ENCODE assay signal across 8 cellular contexts in the genomic region with DNA sequence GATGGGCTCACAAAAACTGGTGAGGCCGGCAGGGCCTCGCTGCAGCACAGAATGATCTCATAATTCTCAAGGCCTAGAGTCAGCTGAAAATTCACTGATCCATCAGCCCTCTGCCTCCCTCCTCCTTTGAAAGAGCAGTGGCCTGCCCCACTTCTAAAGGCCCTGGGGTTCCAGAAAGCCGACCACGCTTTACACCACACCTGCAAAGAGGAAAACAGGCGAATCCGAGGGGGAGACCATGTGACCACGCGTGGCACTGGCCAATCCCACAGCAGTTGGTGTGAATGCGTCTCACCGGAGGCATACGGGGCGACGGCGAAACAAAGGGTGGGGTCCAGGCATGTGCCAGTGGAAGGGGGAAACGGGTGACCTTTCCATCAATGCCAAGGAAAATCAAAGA.
DNase-seq lines count a peak whose midpoint lies in the region; ATAC-seq and TF ChIP-seq lines count a peak whose summit lies in the region.
"Not testable (repeated sequence)": the region's sequence is repeated elsewhere in the genome, so short reads cannot be mapped to it uniquely, and the experiment has no call there.

No MANE protein-coding gene starts in this region.

- not testable (repeated sequence) for H3K27me3 Mint-ChIP-seq in activated T-cell treated with anti-CD3 and anti-CD28 coated beads, Interleukin-2, amount 50 U/mL, for 72 hours (ENCODE audit: low read depth); natural killer cell treated with Interleukin-12 subunit alpha and Interleukin-12 subunit beta and Interleukin-15 and Interleukin-18, amount 100 ng/mL, for 72 hours

- 0 to 14% (median 4%) methylated on average over 4 to 7 of the region's 15 CpGs for WGBS in heart left ventricle, 4 donors

- H3K36me3 Mint-ChIP-seq in activated T-cell treated with anti-CD3 and anti-CD28 coated beads, Interleukin-2, amount 50 U/mL, for 72 hours (ENCODE audit: insufficient read depth in 2 of 2); natural killer cell treated with Interleukin-12 subunit alpha and Interleukin-12 subunit beta and Interleukin-15 and Interleukin-18, amount 100 ng/mL, for 72 hours: not testable (repeated sequence)

- not testable (repeated sequence) for H3K4me1 ChIP-seq in Peyer's patch, heart left ventricle

- H3K9me3 Mint-ChIP-seq in activated T-cell treated with anti-CD3 and anti-CD28 coated beads, Interleukin-2, amount 50 U/mL, for 72 hours; natural killer cell treated with Interleukin-12 subunit alpha and Interleukin-12 subunit beta and Interleukin-15 and Interleukin-18, amount 100 ng/mL, for 72 hours: not testable (repeated sequence)

- not testable (repeated sequence) for H3K4me1 Mint-ChIP-seq in activated T-cell treated with anti-CD3 and anti-CD28 coated beads, Interleukin-2, amount 50 U/mL, for 72 hours (ENCODE audit: low read depth); natural killer cell treated with Interleukin-12 subunit alpha and Interleukin-12 subunit beta and Interleukin-15 and Interleukin-18, amount 100 ng/mL, for 72 hours (ENCODE audit: low read depth in 2 of 2)

- H3K27ac Mint-ChIP-seq in activated T-cell treated with anti-CD3 and anti-CD28 coated beads, Interleukin-2, amount 50 U/mL, for 72 hours: not testable (repeated sequence)
- H3K27ac Mint-ChIP-seq in natural killer cell treated with Interleukin-12 subunit alpha and Interleukin-12 subunit beta and Interleukin-15 and Interleukin-18, amount 100 ng/mL, for 72 hours: peak overlapping the region; percentile 14 to 16

- DNase-seq in AG09309 (ENCODE audit: low read depth); natural killer cell treated with Interleukin-12 subunit alpha and Interleukin-12 subunit beta and Interleukin-15 and Interleukin-18, amount 100 ng/mL, for 72 hours (ENCODE audit: low spot score): not testable (repeated sequence)
- DNase-seq in Peyer's patch (peak in 2 of 3 donors; percentile 25 to 45), heart left ventricle (peak in 3 of 5 donors; percentile 11 to 16 (median 14))
- peak; percentile 7 to 12 for DNase-seq in activated T-cell treated with anti-CD3 and anti-CD28 coated beads, Interleukin-2, amount 50 U/mL, for 72 hours
- peak; percentile 16 for DNase-seq in central memory CD4-positive, alpha-beta T cell
- peak; percentile 3 for DNase-seq in stimulated activated CD4-positive, alpha-beta T cell treated with anti-CD3 and anti-CD28 coated beads, Interleukin-4, amount 100 ng/mL, for 24 hours

- H3K27me3 ChIP-seq in Peyer's patch, heart left ventricle: not testable (repeated sequence)

- H3K4me3 ChIP-seq in AG09309 (ENCODE audit: control insufficient read depth, low read depth, low read length) (peak overlapping the region; percentile 33), Peyer's patch (peak overlapping the region in 2 of 4 donors; percentile 42 to 47), heart left ventricle (peak overlapping the region in 11 of 12 donors; percentile 22 to 56 (median 46))

- TF ChIP-seq POLR2A in Peyer's patch (IDR thresholded peaks at IDR 0.05); heart left ventricle (IDR thresholded peaks at IDR 0.05): not testable (repeated sequence)

- H3K9me3 ChIP-seq in Peyer's patch, heart left ventricle: not testable (repeated sequence)

- H3K27ac ChIP-seq in Peyer's patch (peak overlapping the region in 1 of 4 donors; percentile 52), heart left ventricle (peak overlapping the region in 5 of 12 donors; percentile 50 to 70 (median 54))

- ATAC-seq in GM21717 (IDR thresholded peaks at IDR 0.05; ENCODE audit: unreplicated experiment) (peak; percentile 68), heart left ventricle (peak in 2 of 4 donors; percentile 39)
- peak; percentile 29 to 38 for ATAC-seq in activated T-cell treated with anti-CD3 and anti-CD28 coated beads, Interleukin-2, amount 50 U/mL, for 72 hours (replicated peaks in 1 of 2)
- ATAC-seq in natural killer cell treated with Interleukin-12 subunit alpha and Interleukin-12 subunit beta and Interleukin-15 and Interleukin-18, amount 100 ng/mL, for 72 hours: peak in 1 of 2 donors; percentile 28

- H3K36me3 ChIP-seq in Peyer's patch, heart left ventricle: not testable (repeated sequence)

- H3K4me3 Mint-ChIP-seq in activated T-cell treated with anti-CD3 and anti-CD28 coated beads, Interleukin-2, amount 50 U/mL, for 72 hours: peak overlapping the region; percentile 67 to 70
- peak overlapping the region; percentile 88 for H3K4me3 Mint-ChIP-seq in natural killer cell treated with Interleukin-12 subunit alpha and Interleukin-12 subunit beta and Interleukin-15 and Interleukin-18, amount 100 ng/mL, for 72 hours

- not testable (repeated sequence) for TF ChIP-seq CTCF in AG09309 (IDR thresholded peaks at IDR 0.05; ENCODE audit: control insufficient read depth, insufficient read depth, low read depth, low read length, missing control alignments); Peyer's patch (IDR thresholded peaks at IDR 0.05); heart left ventricle (IDR thresholded peaks at IDR 0.05)

- intact Hi-C loops in heart left ventricle (cut with DNase I): not testable (repeated sequence)
